Comparison of ENCODE assay signal across 8 cellular contexts in genomic region chr4:1249148-1249730, GRCh38. TPM values are rescaled to one million over a fixed set of nuclear protein-coding genes. Genes with fewer than 3 reads are reported as not detected.
DNase-seq lines count a peak whose midpoint lies in the region; ATAC-seq, FAIRE-seq and TF ChIP-seq lines count a peak whose summit lies in the region.

No MANE protein-coding gene starts in this region.

- peak overlapping the region; percentile 93 for H3K27ac ChIP-seq in RWPE2 (ENCODE audit: poor library complexity, severe bottlenecking)
- peak overlapping the region; percentile 94 for H3K27ac ChIP-seq in substantia nigra (ENCODE audit: low read depth, low read length, poor library complexity, severe bottlenecking)

- peak; percentile 39 for ATAC-seq in GM21367 (IDR thresholded peaks at IDR 0.05; ENCODE audit: unreplicated experiment)
- ATAC-seq in RWPE2 (ENCODE audit: low read depth) = peak; percentile 45

- H3K4me1 ChIP-seq in RWPE2 (ENCODE audit: insufficient read depth, poor library complexity, severe bottlenecking) = peaks cover 16% of the 10 kb centered on the region

- DNase-seq in DMS114 treated with DMSO at 0.1 percent for 48 hours (lab: John Stamatoyannopoulos, UW; ENCODE audit: unreplicated experiment) = peak; percentile 42
- peak in 71 of 76 experiments; percentile 19 to 84 (median 67) for DNase-seq in HUDEP-2 (lab: John Stamatoyannopoulos, UW; ENCODE audit: unreplicated experiment in 76 of 76)
- DNase-seq in RWPE2 (ENCODE audit: low spot score) = peak; percentile 76
- peak; percentile 72 for DNase-seq in activated gamma-delta T cell treated with anti-CD3 and anti-CD28 coated beads, Interleukin-2, amount 50 U/mL, for 16 hours (ENCODE audit: low read depth)
- peak; percentile 97 to 99 for DNase-seq in frontal cortex (ENCODE audit: low spot score in 2 of 2)
- peak; percentile 17 for DNase-seq in non-pigmented ciliary epithelial cell (ENCODE audit: low read depth)
- DNase-seq in substantia nigra (lab: John Stamatoyannopoulos, UW) = peak; percentile 28 to 92 (median 76)

- FAIRE-seq in frontal cortex (lab: Jason Lieb, UNC) = no peak

- peak overlapping the region; percentile 78 for H3K4me3 ChIP-seq in RWPE2 (ENCODE audit: severe bottlenecking)

- peaks cover 22% of the 10 kb centered on the region for H3K9me3 ChIP-seq in RWPE2 (ENCODE audit: severe bottlenecking)

- H3K36me3 ChIP-seq in RWPE2 (ENCODE audit: low read depth) = peaks cover 19% of the 10 kb centered on the region

- TF ChIP-seq CTCF in RWPE2 (IDR thresholded peaks at IDR 0.05; ENCODE audit: poor library complexity, severe bottlenecking) = no peak

- H3K27me3 ChIP-seq in RWPE2 (ENCODE audit: insufficient read depth, poor library complexity, severe bottlenecking) = no peaks in the 10 kb centered on the region

RNA-seq across cellular contexts. Expression of gene CTBP1, which starts 0.3 kb away (rescaled TPM):
- total RNA-seq in frontal cortex = 224 TPM

RNA-seq across cellular contexts. Expression of gene MAEA, which starts 40.5 kb away (rescaled TPM):
- 31.4 TPM for total RNA-seq in frontal cortex

Comparison
In these comparisons a context has a peak if more than half of its experiments do, and no peak if none do; other contexts are left out.
1. Peak in every context shown above with its lines: DNase-seq, ATAC-seq, H3K4me3 ChIP-seq and H3K27ac ChIP-seq.
2. DNase-seq: peak in every context shown above with its lines; median percentile 98 in frontal cortex; 76 in RWPE2; 76 in substantia nigra; 72 in activated gamma-delta T cell treated with anti-CD3 and anti-CD28 coated beads, Interleukin-2, amount 50 U/mL, for 16 hours; 67 in HUDEP-2; 42 in DMS114 treated with DMSO at 0.1 percent for 48 hours; 17 in non-pigmented ciliary epithelial cell.